19 cellular contexts compared by ENCODE assay signal in genomic region chr3:134496481-134497071, GRCh38. TPM values are rescaled to one million over a fixed set of nuclear protein-coding genes. Genes with fewer than 3 reads are reported as not detected.
DNase-seq lines count a peak whose midpoint lies in the region; ATAC-seq and TF ChIP-seq lines count a peak whose summit lies in the region.
"Had no signal": no experiment of that assay in that cellular context is flagged by ENCODE, and none has a peak within 500 bp of the region (broad histone marks: within the 10 kb centered on the region; RNA-seq: fewer than 3 reads in every experiment).

No MANE protein-coding gene starts in this region.

- peaks cover 29 to 56% of the 10 kb centered on the region in 2 donors for H3K4me1 Mint-ChIP-seq in immature natural killer cell
- H3K4me1 Mint-ChIP-seq in endodermal cell, result no peaks in the 10 kb centered on the region

- H3K4me3 Mint-ChIP-seq in immature natural killer cell (peak overlapping the region in 3 of 5 donors; percentile 31 to 41 (median 36)), endodermal cell (no peak overlapping the region)
- H3K4me3 Mint-ChIP-seq: activated B cell treated with CpG ODN at 0.5 μM for 24 hours; central memory CD8-positive, alpha-beta T cell; naive B cell had no signal

- no peak overlapping the region for H3K27ac ChIP-seq in endodermal cell (ENCODE audit: low read depth, low read length)
- H3K27ac ChIP-seq: PC-9, vagina had no signal

- H3K4me1 ChIP-seq in endodermal cell (ENCODE audit: control insufficient read depth, insufficient read depth, low read length), result no peaks in the 10 kb centered on the region
- H3K4me1 ChIP-seq: vagina had no signal

- WGBS in endodermal cell (ENCODE audit: insufficient coverage in 1 of 2, insufficient read length in 1 of 2), 2 experiments, result 90 to 100% methylated on average over 2 to 3 of the region's 3 CpGs

- H3K9me3 Mint-ChIP-seq in immature natural killer cell (no peaks in the 10 kb centered on the region), endodermal cell (no peaks in the 10 kb centered on the region)
- H3K9me3 Mint-ChIP-seq: central memory CD8-positive, alpha-beta T cell had no signal

- ATAC-seq in SK-N-SH treated with all-trans-retinoic acid at 6 μM for 48 hours (no peak), HG02759 (IDR thresholded peaks at IDR 0.05; ENCODE audit: unreplicated experiment) (no peak)

- no peaks in the 10 kb centered on the region for H3K27me3 ChIP-seq in endodermal cell (ENCODE audit: control insufficient read depth, insufficient read depth, low read length, poor library complexity, severe bottlenecking)
- H3K27me3 ChIP-seq: vagina had no signal

- no peak overlapping the region for H3K9ac ChIP-seq in endodermal cell (ENCODE audit: extremely low read depth, low read length, poor library complexity, severe bottlenecking)

- peak; percentile 81 for DNase-seq in CMK (ENCODE audit: low read depth)
- peak; percentile 57 for DNase-seq in HT1080 (ENCODE audit: low read depth)
- DNase-seq in immature natural killer cell, result peak in 1 of 3 donors; percentile 16
- no peak for DNase-seq in endodermal cell
- no peak for DNase-seq in amygdala (lab: John Stamatoyannopoulos, UW)
- DNase-seq in NK-92 treated with Interleukin-12 subunit alpha and Interleukin-12 subunit beta, amount 100 ng/mL, for 24 hours (lab: John Stamatoyannopoulos, UW), result no peak
- DNase-seq: activated B cell treated with CpG ODN at 0.5 μM for 24 hours; COR-L47; foreskin fibroblast; GDM1; Kasumi-1; naive B cell; NCI-H2029; PC-9; stimulated activated CD4-positive, alpha-beta T cell treated with anti-CD3 and anti-CD28 coated beads, Interleukin-12 subunit alpha, Interleukin-12 subunit beta, amount 100 ng/mL, for 4 hours had no signal

- no peaks in the 10 kb centered on the region for H3K9me3 ChIP-seq in endodermal cell (ENCODE audit: control insufficient read depth, low read length)
- H3K9me3 ChIP-seq: vagina had no signal

- H3K27me3 Mint-ChIP-seq in immature natural killer cell (ENCODE audit: low read depth in 3 of 3) (peaks cover 0 to 2% (median 0%) of the 10 kb centered on the region in 3 donors), endodermal cell (ENCODE audit: insufficient read depth) (no peaks in the 10 kb centered on the region)
- H3K27me3 Mint-ChIP-seq: activated B cell treated with CpG ODN at 0.5 μM for 24 hours; central memory CD8-positive, alpha-beta T cell; naive B cell had no signal

- TF ChIP-seq CTCF in endodermal cell (conservative IDR thresholded peaks at IDR 0.05), result no peak

- no peak overlapping the region for H3K4me3 ChIP-seq in endodermal cell (ENCODE audit: low read length)
- H3K4me3 ChIP-seq: PC-9, vagina had no signal

- peak overlapping the region in 1 of 6 donors; percentile 37 for H3K27ac Mint-ChIP-seq in immature natural killer cell
- no peak overlapping the region for H3K27ac Mint-ChIP-seq in endodermal cell
- H3K27ac Mint-ChIP-seq: activated B cell treated with CpG ODN at 0.5 μM for 24 hours had no signal

- H3K36me3 Mint-ChIP-seq in immature natural killer cell (peaks cover 13 to 32% (median 26%) of the 10 kb centered on the region in 3 donors), endodermal cell (ENCODE audit: low read depth) (peaks cover 20% of the 10 kb centered on the region)

- peaks cover 6% of the 10 kb centered on the region for H3K36me3 ChIP-seq in endodermal cell (ENCODE audit: control insufficient read depth, insufficient read depth, low read length)

TF ChIP-seq in SK-N-SH treated with all-trans-retinoic acid at 6 μM for 48 hours, 23 proteins besides CTCF, POLR2A, EP300 and RAD21:
- TF ChIP-seq RARB (CRISPR knock-in tag; IDR thresholded peaks at IDR 0.05) (no peak), TSHZ2 (CRISPR knock-in tag; IDR thresholded peaks at IDR 0.05) (peak; percentile 78), TCF4 (CRISPR knock-in tag; IDR thresholded peaks at IDR 0.05; ENCODE audit: borderline replicate concordance) (peak; percentile 93; the same call in 1 of the 2 replicates)
TF ChIP-seq in SK-N-SH treated with all-trans-retinoic acid at 6 μM for 48 hours: peak in this region for 2.

RNA-seq across cellular contexts. Expression of gene CEP63, which starts 10.7 kb away (rescaled TPM):
- 25.6 and 28.1 TPM in 2 replicates for total RNA-seq in HT1080 (2014; rRNA removed; shearing (Covaris generic))
- polyA plus RNA-seq in HT1080 (2015; cell fraction: cytosol; rRNA removed), result 43.3 and 50.3 TPM in 2 replicates
- polyA plus RNA-seq in HT1080 (2015; cell fraction: nucleus; rRNA removed), result 29.0 and 29.4 TPM in 2 replicates
- polyA plus RNA-seq in immature natural killer cell, result 10 to 100 TPM in 2 of 3 donors, 1 to 10 TPM in 1; 6.3 to 17.6 (median 10.8) TPM
- 10 to 100 TPM; 21.2 to 33.0 TPM for total RNA-seq in endodermal cell
- polyA plus RNA-seq in endodermal cell (2013, experiment 1 of 2), result 28.7 TPM
- polyA plus RNA-seq in endodermal cell (2013, experiment 2 of 2), result 30.2 TPM

RNA-seq across cellular contexts. Expression of gene ANAPC13, which starts 10.8 kb away (rescaled TPM):
- total RNA-seq in HT1080 (2014; rRNA removed; shearing (Covaris generic)), result 82.9 and 104 TPM in 2 replicates
- polyA plus RNA-seq in HT1080 (2015; cell fraction: cytosol; rRNA removed), result 156 and 166 TPM in 2 replicates
- polyA plus RNA-seq in HT1080 (2015; cell fraction: nucleus; rRNA removed), result 66.5 and 67.2 TPM in 2 replicates
- 10 to 100 TPM; 43.6 to 64.4 (median 58.4) TPM for polyA plus RNA-seq in immature natural killer cell
- 10 to 100 TPM; 28.6 to 29.3 TPM for total RNA-seq in endodermal cell
- polyA plus RNA-seq in endodermal cell (2013, experiment 1 of 2), result 86.7 TPM
- polyA plus RNA-seq in endodermal cell (2013, experiment 2 of 2), result 81.0 TPM

Comparison
In these comparisons a context has a peak if more than half of its experiments do, and no peak if none do; other contexts are left out.
1. DNase-seq: peak in CMK (single experiment) and HT1080 (single experiment); none in endodermal cell (single experiment), amygdala (0 of 56) and NK-92 treated with Interleukin-12 subunit alpha and Interleukin-12 subunit beta, amount 100 ng/mL, for 24 hours (single experiment).